1 cellular context compared by ENCODE assay signal in the genomic region with DNA sequence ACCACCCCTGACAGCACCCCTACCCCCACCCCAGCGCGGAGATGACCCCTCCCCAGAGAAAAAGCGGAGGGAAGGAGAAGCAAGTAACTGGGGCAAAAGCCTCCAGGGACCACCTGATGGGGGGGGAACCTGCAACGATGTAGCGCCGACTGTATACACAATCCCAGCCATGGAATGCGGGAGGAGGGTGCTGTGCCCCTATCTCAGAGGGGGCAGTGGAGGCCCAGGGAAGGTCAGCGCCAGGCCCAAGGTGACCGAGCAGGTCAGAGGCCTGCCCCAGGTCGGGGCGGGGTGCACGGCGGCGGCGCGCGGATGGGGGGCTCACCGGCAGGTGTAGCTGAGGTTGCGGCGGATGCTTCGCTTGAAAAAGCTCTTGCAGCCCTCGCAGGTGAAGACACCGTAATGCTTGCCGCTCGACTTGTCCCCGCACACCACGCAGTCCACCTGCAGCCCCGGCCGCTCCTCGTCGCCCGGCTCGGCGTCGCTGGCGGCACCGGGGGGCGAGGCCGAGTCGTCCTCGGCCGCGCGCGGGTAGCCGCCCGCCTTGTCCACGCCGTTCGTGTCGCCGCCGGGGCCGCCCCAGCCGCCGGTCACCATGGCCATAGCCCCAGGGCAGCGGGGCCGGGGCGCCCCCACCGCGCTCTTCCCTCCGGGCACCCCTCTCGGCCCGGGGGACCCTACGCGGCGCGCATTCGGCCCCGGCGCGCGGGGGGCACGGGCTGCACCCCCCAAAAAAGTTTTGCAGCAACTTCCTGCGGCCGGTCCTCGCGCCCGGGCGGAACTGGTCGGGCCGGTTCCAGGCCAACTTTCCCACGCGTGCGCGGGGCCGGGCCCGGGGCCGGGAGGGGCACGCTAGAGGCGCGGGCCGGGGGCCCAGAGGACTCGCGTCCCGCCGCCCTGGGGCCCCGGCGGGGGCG.
TF ChIP-seq lines count a peak whose summit lies in the region.

No MANE protein-coding gene starts in this region.

TF ChIP-seq in A549, 52 proteins besides CTCF, POLR2A, EP300 and RAD21 (continued from another document):
- TF ChIP-seq, protein P1, sequence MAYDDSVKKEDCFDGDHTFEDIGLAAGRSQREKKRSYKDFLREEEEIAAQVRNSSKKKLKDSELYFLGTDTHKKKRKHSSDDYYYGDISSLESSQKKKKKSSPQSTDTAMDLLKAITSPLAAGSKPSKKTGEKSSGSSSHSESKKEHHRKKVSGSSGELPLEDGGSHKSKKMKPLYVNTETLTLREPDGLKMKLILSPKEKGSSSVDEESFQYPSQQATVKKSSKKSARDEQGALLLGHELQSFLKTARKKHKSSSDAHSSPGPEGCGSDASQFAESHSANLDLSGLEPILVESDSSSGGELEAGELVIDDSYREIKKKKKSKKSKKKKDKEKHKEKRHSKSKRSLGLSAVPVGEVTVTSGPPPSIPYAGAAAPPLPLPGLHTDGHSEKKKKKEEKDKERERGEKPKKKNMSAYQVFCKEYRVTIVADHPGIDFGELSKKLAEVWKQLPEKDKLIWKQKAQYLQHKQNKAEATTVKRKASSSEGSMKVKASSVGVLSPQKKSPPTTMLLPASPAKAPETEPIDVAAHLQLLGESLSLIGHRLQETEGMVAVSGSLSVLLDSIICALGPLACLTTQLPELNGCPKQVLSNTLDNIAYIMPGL (CRISPR knock-in tag; IDR thresholded peaks at IDR 0.05; ENCODE audit: borderline replicate concordance), result no peak
- no peak for TF ChIP-seq MAFK (IDR thresholded peaks at IDR 0.05; ENCODE audit: partially characterized antibody)
